ENCODE assay signal across 15 cellular contexts in the genomic region with DNA sequence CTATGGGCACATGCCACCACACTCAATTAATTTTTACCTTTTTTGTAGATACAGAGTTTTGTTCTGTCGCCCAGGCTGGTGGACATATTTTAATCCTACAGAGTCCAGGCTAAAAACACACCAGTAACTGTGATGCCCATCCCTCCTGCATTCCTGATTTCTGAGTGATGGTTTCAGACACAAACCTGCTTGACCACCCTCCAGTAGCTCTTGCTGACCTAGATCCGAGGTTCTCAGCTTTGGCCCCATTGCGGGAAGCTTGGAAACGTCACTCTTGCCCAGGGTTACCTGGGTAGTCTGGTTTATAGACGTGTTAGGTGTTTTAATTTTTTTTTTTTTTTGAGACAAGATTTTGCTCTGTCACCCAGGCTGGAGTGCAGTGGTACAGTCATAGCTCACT. TPM values are rescaled to one million over a fixed set of nuclear protein-coding genes. Genes with fewer than 3 reads are reported as not detected.
DNase-seq lines count a peak whose midpoint lies in the region; TF ChIP-seq lines count a peak whose summit lies in the region.
"Had no signal": no experiment of that assay in that cellular context is flagged by ENCODE, and none has a peak within 500 bp of the region (broad histone marks: within the 10 kb centered on the region; RNA-seq: fewer than 3 reads in every experiment).

No MANE protein-coding gene starts in this region.

- no peaks in the 10 kb centered on the region for H3K9me2 ChIP-seq in MM.1S (replicated peaks; ENCODE audit: insufficient read depth, low read length)

- H3K27ac Mint-ChIP-seq in T-helper 2 cell treated with Interferon-gamma antibody and Interleukin-4, amounts not matched to agents 5 μg/mL and 100 μg/mL, for 36 hours: peak overlapping the region; percentile 92
- H3K27ac Mint-ChIP-seq: neural progenitor cell had no signal

- H3K27me3 Mint-ChIP-seq in T-helper 2 cell treated with Interferon-gamma antibody and Interleukin-4, amounts not matched to agents 5 μg/mL and 100 μg/mL, for 36 hours (ENCODE audit: low read depth): no peaks in the 10 kb centered on the region

- H3K4me3 ChIP-seq in smooth muscle cell: no peak overlapping the region
- H3K4me3 ChIP-seq in MM.1S (ENCODE audit: low read length): no peak overlapping the region
- H3K4me3 ChIP-seq: body of pancreas, neural progenitor cell had no signal

- H3F3A ChIP-seq in smooth muscle cell (ENCODE audit: low read depth) (peaks cover 33% of the 10 kb centered on the region), MM.1S (ENCODE audit: insufficient read depth, low read length) (no peaks in the 10 kb centered on the region)

- H3K4me2 ChIP-seq in smooth muscle cell (peak overlapping the region; percentile 3), MM.1S (ENCODE audit: low read depth, low read length) (no peak overlapping the region)
- H3K4me2 ChIP-seq: neural progenitor cell had no signal

- H3K36me3 Mint-ChIP-seq in T-helper 2 cell treated with Interferon-gamma antibody and Interleukin-4, amounts not matched to agents 5 μg/mL and 100 μg/mL, for 36 hours (ENCODE audit: low read depth): peaks cover 82% of the 10 kb centered on the region

- no peaks in the 10 kb centered on the region for H3K9me3 ChIP-seq in smooth muscle cell (replicated peaks; ENCODE audit: low read depth)
- no peaks in the 10 kb centered on the region for H3K9me3 ChIP-seq in MM.1S (replicated peaks; ENCODE audit: insufficient read depth, low read length)
- H3K9me3 ChIP-seq: body of pancreas had no signal

- 84% methylated on average over 5 of the region's 5 CpGs for WGBS in smooth muscle cell (ENCODE audit: low lambda C conversion rate)

- POLR2A ChIA-PET in RWPE1 (lab: Yijun Ruan, JAX; ENCODE audit: low non-redundant PET): no interaction called here

- H3K9ac ChIP-seq in smooth muscle cell (ENCODE audit: low read depth) (peak overlapping the region; percentile 63), MM.1S (ENCODE audit: low read length) (no peak overlapping the region)
- H3K9ac ChIP-seq: neural progenitor cell had no signal

- no peak for DNase-seq in T-helper 2 cell treated with Interferon-gamma antibody and Interleukin-4, amounts not matched to agents 5 μg/mL and 100 μg/mL, for 36 hours (ENCODE audit: low spot score)
- DNase-seq in T-helper 2 cell: no peak
- peak; percentile 41 for DNase-seq in RWPE1 (ENCODE audit: low spot score)
- DNase-seq in epithelial cell of prostate (ENCODE audit: low read depth, low spot score): no peak
- no peak for DNase-seq in smooth muscle cell (lab: John Stamatoyannopoulos, UW; ENCODE audit: unreplicated experiment)
- DNase-seq in effector CD4-positive, alpha-beta T cell: no peak
- DNase-seq in GM10266 (ENCODE audit: extremely low spot score): no peak
- no peak for DNase-seq in MM.1S
- DNase-seq: 8988T, body of pancreas, NCI-H1417, NCI-H524 treated with DMSO at 0.1 percent for 48 hours had no signal

- H3K27ac ChIP-seq in RWPE1 (peak overlapping the region; percentile 15; the same call in 1 of the 2 replicates), epithelial cell of prostate (peak overlapping the region; percentile 91), smooth muscle cell (ENCODE audit: low read depth) (peak overlapping the region; percentile 92), MM.1S (ENCODE audit: low read length) (no peak overlapping the region)
- H3K27ac ChIP-seq: neural progenitor cell had no signal

- H3K36me3 ChIP-seq in smooth muscle cell (ENCODE audit: low read depth) (no peaks in the 10 kb centered on the region), MM.1S (replicated peaks; ENCODE audit: insufficient read depth, low read length) (no peaks in the 10 kb centered on the region)
- H3K36me3 ChIP-seq: neural progenitor cell had no signal

- H4K20me1 ChIP-seq in smooth muscle cell (ENCODE audit: low read depth) (peaks cover 94% of the 10 kb centered on the region), MM.1S (ENCODE audit: insufficient read depth, low read length) (no peaks in the 10 kb centered on the region)

- TF ChIP-seq CTCF in RWPE1 (conservative IDR thresholded peaks at IDR 0.05; ENCODE audit: low read depth): no peak
- TF ChIP-seq CTCF in smooth muscle cell (IDR thresholded peaks at IDR 0.05; ENCODE audit: borderline replicate concordance, insufficient read depth, poor library complexity, severe bottlenecking): no peak
- no peak for TF ChIP-seq CTCF in GM10266 (IDR thresholded peaks at IDR 0.05; ENCODE audit: control insufficient read depth, insufficient read depth, low read depth, missing control alignments)
- TF ChIP-seq CTCF in MM.1S (IDR thresholded peaks at IDR 0.05; ENCODE audit: low read length): no peak

- no peak overlapping the region for H2AFZ ChIP-seq in smooth muscle cell (ENCODE audit: low read depth)
- no peak overlapping the region for H2AFZ ChIP-seq in MM.1S (ENCODE audit: low read length)
- H2AFZ ChIP-seq: neural progenitor cell had no signal

- H3K27me3 ChIP-seq in smooth muscle cell (ENCODE audit: low read depth) (no peaks in the 10 kb centered on the region), MM.1S (replicated peaks; ENCODE audit: insufficient read depth, low read length) (no peaks in the 10 kb centered on the region)
- H3K27me3 ChIP-seq: body of pancreas had no signal

- H3K79me2 ChIP-seq in smooth muscle cell (ENCODE audit: low read depth): peaks cover 96% of the 10 kb centered on the region
- no peaks in the 10 kb centered on the region for H3K79me2 ChIP-seq in MM.1S (ENCODE audit: low read length)

- CTCF ChIA-PET in RWPE1 (lab: Yijun Ruan, JAX): no interaction called here

- H3K4me1 Mint-ChIP-seq in T-helper 2 cell treated with Interferon-gamma antibody and Interleukin-4, amounts not matched to agents 5 μg/mL and 100 μg/mL, for 36 hours (ENCODE audit: low read depth): peaks cover 89% of the 10 kb centered on the region

- H3K4me1 ChIP-seq in smooth muscle cell (ENCODE audit: low read depth) (peaks cover 26% of the 10 kb centered on the region), MM.1S (ENCODE audit: low read length) (no peaks in the 10 kb centered on the region)
- H3K4me1 ChIP-seq: neural progenitor cell had no signal

- H3K4me3 Mint-ChIP-seq in T-helper 2 cell treated with Interferon-gamma antibody and Interleukin-4, amounts not matched to agents 5 μg/mL and 100 μg/mL, for 36 hours: peak overlapping the region; percentile 95
- H3K4me3 Mint-ChIP-seq: neural progenitor cell had no signal

- H3K9me3 Mint-ChIP-seq in T-helper 2 cell treated with Interferon-gamma antibody and Interleukin-4, amounts not matched to agents 5 μg/mL and 100 μg/mL, for 36 hours: peaks cover 7% of the 10 kb centered on the region
- H3K9me3 Mint-ChIP-seq: neural progenitor cell had no signal

RNA-seq across cellular contexts. Expression of a gene that starts 7.5 kb away (rescaled TPM):
- total RNA-seq in smooth muscle cell: 647 and 726 TPM in 2 replicates
- polyA plus RNA-seq in smooth muscle cell: 1,194 and 1,373 TPM in 2 replicates

RNA-seq across cellular contexts. Expression of a gene that starts 53.2 kb away (rescaled TPM):
- 1.1 and 2.6 TPM in 2 replicates for total RNA-seq in smooth muscle cell
- 1.3 and 3.6 TPM in 2 replicates for polyA plus RNA-seq in smooth muscle cell
- total RNA-seq: temporal lobe had no signal
- polyA plus RNA-seq: IMR-90 had no signal
